ENCODE assay signal across 8 cellular contexts in genomic region chr17:8125196-8125946, GRCh38. TPM values are rescaled to one million over a fixed set of nuclear protein-coding genes. Genes with fewer than 3 reads are reported as not detected.
DNase-seq lines count a peak whose midpoint lies in the region; ATAC-seq and TF ChIP-seq lines count a peak whose summit lies in the region.

No MANE protein-coding gene starts in this region.

- 1 to 2% methylated on average over 38 to 39 of the region's 40 CpGs for WGBS in lower leg skin, 2 donors

- H3K4me3 ChIP-seq in lower leg skin (ENCODE audit: low read depth, poor library complexity, severe bottlenecking): peak overlapping the region; percentile 42

- intact Hi-C loops in lower leg skin (cut with DNase I; ENCODE audit: low total_unique reads): no loop called here

- TF ChIP-seq POLR2A in lower leg skin (IDR thresholded peaks at IDR 0.05): no peak

- no peak for ATAC-seq in GM21528 (IDR thresholded peaks at IDR 0.05; ENCODE audit: low FRiP score, unreplicated experiment)

- no peak for TF ChIP-seq CTCF in lower leg skin (IDR thresholded peaks at IDR 0.05)

- DNase-seq in SIG-M5 treated with dmso at 0.1 percent for 504 hours (lab: John Stamatoyannopoulos, UW; ENCODE audit: unreplicated experiment) (peak; percentile 59), SIG-M5 (lab: John Stamatoyannopoulos, UW) (no peak), NCI-H748 (lab: John Stamatoyannopoulos, UW; ENCODE audit: unreplicated experiment) (peak; percentile 88), dermis microvascular lymphatic vessel endothelial cell (ENCODE audit: low read depth in 2 of 2) (peak; percentile 61 to 74), lower leg skin (ENCODE audit: low spot score in 2 of 2) (peak; percentile 85 to 98)
- DNase-seq in activated CD4-positive, alpha-beta T cell treated with anti-CD3 and anti-CD28 coated beads, Interleukin-2, amount 50 U/mL, for 4 hours: peak; percentile 83 to 87
- peak; percentile 80 to 95 for DNase-seq in stimulated activated CD4-positive, alpha-beta T cell treated with anti-CD3 and anti-CD28 coated beads, Interleukin-4, amount 100 ng/mL, for 48 hours (ENCODE audit: low read depth in 2 of 2)

RNA-seq across cellular contexts. Expression of gene HES7, which starts 1.5 kb away (rescaled TPM):
- total RNA-seq in dermis microvascular lymphatic vessel endothelial cell (under 0.01 TPM in 1 of 2 replicates, not detected in the other), lower leg skin (not detected)

RNA-seq across cellular contexts. Expression of gene ALOXE3, which starts 7.1 kb away (rescaled TPM):
- not detected in 2 replicates for total RNA-seq in dermis microvascular lymphatic vessel endothelial cell
- 100 to 1,000 TPM in 1 of 4 donors, 10 to 100 TPM in 3; 73.8 to 143 (median 88.2) TPM for total RNA-seq in lower leg skin

RNA-seq across cellular contexts. Expression of gene PER1, which starts 26.8 kb away (rescaled TPM):
- total RNA-seq in dermis microvascular lymphatic vessel endothelial cell: 5.0 and 16.7 TPM in 2 replicates
- total RNA-seq in lower leg skin: 100 to 1,000 TPM; 197 to 545 (median 266) TPM

RNA-seq across cellular contexts. Expression of gene VAMP2, which starts 37.4 kb away (rescaled TPM):
- total RNA-seq in dermis microvascular lymphatic vessel endothelial cell: 3.1 and 4.9 TPM in 2 replicates
- total RNA-seq in lower leg skin: 10 to 100 TPM; 43.5 to 58.9 (median 49.3) TPM

RNA-seq across cellular contexts. Expression of gene ALOX12B, which starts 37.9 kb away (rescaled TPM):
- total RNA-seq in dermis microvascular lymphatic vessel endothelial cell: not detected in 2 replicates
- 100 to 1,000 TPM; 131 to 246 (median 157) TPM for total RNA-seq in lower leg skin

Comparison
In these comparisons a context has a peak if more than half of its experiments do, and no peak if none do; other contexts are left out.
1. RNA of gene ALOXE3, which starts 7.1 kb away (total RNA-seq): 73.8 to 143 TPM in lower leg skin; not detected in dermis microvascular lymphatic vessel endothelial cell; every median in the first group is over 10 times any median in the second.
2. RNA of gene PER1, which starts 26.8 kb away (total RNA-seq): 197 to 545 TPM in lower leg skin; 5.0 to 16.7 TPM in dermis microvascular lymphatic vessel endothelial cell; every median in the first group is over 10 times any median in the second.